Comparison of ENCODE assay signal across 18 cellular contexts in genomic region chr3:14804835-14805780, GRCh38. TPM values are rescaled to one million over a fixed set of nuclear protein-coding genes. Genes with fewer than 3 reads are reported as not detected.
A peak's percentile ranks its signal among the peaks of the same experiment; 100 is the strongest.
DNase-seq lines count a peak whose midpoint lies in the region; ATAC-seq, FAIRE-seq and TF ChIP-seq lines count a peak whose summit lies in the region.
"Had no signal": no experiment of that assay in that cellular context is flagged by ENCODE, and none has a peak within 500 bp of the region (broad histone marks: within the 10 kb centered on the region; RNA-seq: fewer than 3 reads in every experiment).

No MANE protein-coding gene starts in this region.

- peaks cover 44 to 61% of the 10 kb centered on the region in 2 donors for H3K27me3 Mint-ChIP-seq in stimulated activated naive B cell treated with anti-CD40 and anti-IgM and Interleukin-4, amounts not matched to agents 10 μg/mL and 1 μg/mL and 100 μg/mL, for 72 hours

- H3K27ac ChIP-seq in HepG2 (ENCODE audit: extremely low read length, insufficient read depth, low read length) (no peak overlapping the region), right lobe of liver (peak overlapping the region in 1 of 3 donors; percentile 59)

- H3K9me3 ChIP-seq in HepG2 (ENCODE audit: low read length), result no peaks in the 10 kb centered on the region
- H3K9me3 ChIP-seq in right lobe of liver, result no peaks in the 10 kb centered on the region

- peaks cover 3 to 14% of the 10 kb centered on the region in 2 experiments; a peak in 4 of 5 replicates for H3K27me3 ChIP-seq in HepG2 (ENCODE audit: control insufficient read depth in 1 of 2, insufficient read depth in 2 of 2, low read length in 2 of 2)
- H3K27me3 ChIP-seq in right lobe of liver, result no peaks in the 10 kb centered on the region

- no peaks in the 10 kb centered on the region for H3K9me3 Mint-ChIP-seq in stimulated activated naive B cell treated with anti-CD40 and anti-IgM and Interleukin-4, amounts not matched to agents 10 μg/mL and 1 μg/mL and 100 μg/mL, for 72 hours
- H3K9me3 Mint-ChIP-seq: natural killer cell had no signal

- intact Hi-C loops in HepG2 (cut with micrococcal nuclease; ENCODE audit: unreplicated experiment) (no loop called here), right lobe of liver (cut with DNase I) (no loop called here)

- H3K9ac ChIP-seq in HepG2 (ENCODE audit: insufficient read depth, low read depth, low read length), result no peak overlapping the region

- no TSS peak for BruUV-seq in HepG2 (replicated peaks; lab: Mats Ljungman, UMichigan)

- CTCF ChIA-PET in HepG2 (lab: Yijun Ruan, JAX; ENCODE audit: low intra/inter-chr PET ratio, low total read pairs), result no interaction called here

- H3K4me2 ChIP-seq in HepG2 (ENCODE audit: low read depth, low read length), result peak overlapping the region; percentile 89; the same call in 1 of the 2 replicates

- no peak overlapping the region for H3K4me3 Mint-ChIP-seq in stimulated activated naive B cell treated with anti-CD40 and anti-IgM and Interleukin-4, amounts not matched to agents 10 μg/mL and 1 μg/mL and 100 μg/mL, for 72 hours
- H3K4me3 Mint-ChIP-seq: activated CD8-positive, alpha-beta memory T cell treated with anti-CD3 and anti-CD28 coated beads, Interleukin-2, amount 10 ng/mL, durations not matched to agents 7 days and 5 days; natural killer cell had no signal

- POLR2A ChIA-PET in HepG2 (lab: Yijun Ruan, JAX), result no interaction called here

- DNase-seq in HepG2 (ENCODE audit: low spot score) (peak; percentile 40), right lobe of liver (no peak), astrocyte of the hippocampus (ENCODE audit: low read depth, low spot score) (peak; percentile 15), kidney tubule cell (ENCODE audit: low spot score) (peak; percentile 77), urothelium cell line (ENCODE audit: low spot score) (peak; percentile 74)
- no peak for DNase-seq in effector CD4-positive, alpha-beta T cell
- no peak for DNase-seq in stimulated activated naive B cell treated with anti-CD40 and anti-IgM and Interleukin-4, amounts not matched to agents 10 μg/mL and 1 μg/mL and 100 μg/mL, for 72 hours
- DNase-seq: activated CD8-positive, alpha-beta memory T cell treated with anti-CD3 and anti-CD28 coated beads, Interleukin-2, amount 10 ng/mL, durations not matched to agents 7 days and 5 days; activated naive CD4-positive, alpha-beta T cell treated with Interleukin-2 at 50 U/mL for 16 hours; central memory CD4-positive, alpha-beta T cell; GOT3; left colon; natural killer cell; NCI-H1436; NCI-H345; stimulated activated naive CD4-positive, alpha-beta T cell had no signal

- FAIRE-seq in HepG2 (lab: Jason Lieb, UNC) (no peak), urothelium cell line (lab: Jason Lieb, UNC) (peak; percentile 59)

- in situ Hi-C loops in HepG2 (cut with HindIII; ENCODE audit: extremely low pct_ligation_motif_present, low pct_unique_long_range_greater_than_20kb), result no loop called here

- TF ChIP-seq RAD21 in HepG2 (CRISPR knock-in tag; IDR thresholded peaks at IDR 0.05), result no peak

- TF ChIP-seq CTCF in HepG2 (CRISPR knock-in tag; IDR thresholded peaks at IDR 0.05), result no peak
- no peak for TF ChIP-seq CTCF in right lobe of liver (IDR thresholded peaks at IDR 0.05)

- H3K4me1 ChIP-seq in HepG2 (ENCODE audit: insufficient read depth, low read length), result peaks cover 43% of the 10 kb centered on the region
- H3K4me1 ChIP-seq in right lobe of liver, result peaks cover 0 to 32% (median 15%) of the 10 kb centered on the region in 4 donors

- H2AFZ ChIP-seq in HepG2 (ENCODE audit: low read length), result no peak overlapping the region

- H3K4me3 ChIP-seq in HepG2 (replicated peaks in 1 of 3; ENCODE audit: insufficient read depth in 1 of 3, low read depth in 2 of 3, low read length in 3 of 3), result no peak overlapping the region
- H3K4me3 ChIP-seq in right lobe of liver, result no peak overlapping the region

- 49% methylated on average over 7 of the region's 7 CpGs for WGBS in HepG2 (ENCODE audit: low lambda C conversion rate)
- WGBS in right lobe of liver (ENCODE audit: insufficient coverage, low coverage, low lambda C conversion rate, missing lambda C conversion rate), result 41% methylated on average over 4 of the region's 7 CpGs

- no peak for TF ChIP-seq EP300 in HepG2 (IDR thresholded peaks at IDR 0.05; ENCODE audit: low read depth in 2 of 2, low read length in 2 of 2)
- no peak for TF ChIP-seq EP300 in HepG2 (CRISPR knock-in tag; IDR thresholded peaks at IDR 0.05; ENCODE audit: borderline replicate concordance)

- no peaks in the 10 kb centered on the region for H3K79me2 ChIP-seq in HepG2 (ENCODE audit: insufficient read depth, low read length)

- peaks cover 6 to 13% of the 10 kb centered on the region in 2 donors for H3K4me1 Mint-ChIP-seq in stimulated activated naive B cell treated with anti-CD40 and anti-IgM and Interleukin-4, amounts not matched to agents 10 μg/mL and 1 μg/mL and 100 μg/mL, for 72 hours

- ATAC-seq in HepG2, result no peak
- ATAC-seq in right lobe of liver, result no peak
- ATAC-seq in HG03097 (IDR thresholded peaks at IDR 0.05; ENCODE audit: low FRiP score, unreplicated experiment), result no peak
- no peak for ATAC-seq in stimulated activated naive B cell treated with anti-CD40 and anti-IgM and Interleukin-4, amounts not matched to agents 10 μg/mL and 1 μg/mL and 100 μg/mL, for 72 hours (replicated peaks)
- ATAC-seq: activated CD8-positive, alpha-beta memory T cell treated with anti-CD3 and anti-CD28 coated beads, Interleukin-2, amount 10 ng/mL, durations not matched to agents 7 days and 5 days; natural killer cell; SK-N-SH treated with all-trans-retinoic acid at 6 μM for 48 hours had no signal

- H3K36me3 ChIP-seq in HepG2 (replicated peaks in 1 of 2; ENCODE audit: control insufficient read depth in 1 of 2, insufficient read depth in 2 of 2, low read length in 2 of 2), result no peaks in the 10 kb centered on the region
- H3K36me3 ChIP-seq in right lobe of liver, result no peaks in the 10 kb centered on the region

- H4K20me1 ChIP-seq in HepG2 (ENCODE audit: insufficient read depth, low read length), result no peaks in the 10 kb centered on the region

- TF ChIP-seq POLR2A in HepG2 (IDR thresholded peaks at IDR 0.05; ENCODE audit: insufficient read depth in 1 of 2, low read depth in 2 of 2, low read length in 2 of 2) (no peak), right lobe of liver (IDR thresholded peaks at IDR 0.05) (no peak)

- H3K36me3 Mint-ChIP-seq in stimulated activated naive B cell treated with anti-CD40 and anti-IgM and Interleukin-4, amounts not matched to agents 10 μg/mL and 1 μg/mL and 100 μg/mL, for 72 hours, result no peaks in the 10 kb centered on the region
- H3K36me3 Mint-ChIP-seq: activated CD8-positive, alpha-beta memory T cell treated with anti-CD3 and anti-CD28 coated beads, Interleukin-2, amount 10 ng/mL, durations not matched to agents 7 days and 5 days; natural killer cell had no signal

- H3K27ac Mint-ChIP-seq in stimulated activated naive B cell treated with anti-CD40 and anti-IgM and Interleukin-4, amounts not matched to agents 10 μg/mL and 1 μg/mL and 100 μg/mL, for 72 hours, result no peak overlapping the region
- H3K27ac Mint-ChIP-seq: activated CD8-positive, alpha-beta memory T cell treated with anti-CD3 and anti-CD28 coated beads, Interleukin-2, amount 10 ng/mL, durations not matched to agents 7 days and 5 days; natural killer cell had no signal

RNA-seq across cellular contexts. Expression of gene FGD5, which starts 13.7 kb away (rescaled TPM):
- total RNA-seq in HepG2 (2016; rRNA removed; fragmentation: Illumina TruSeq; extraction: Trizol) (not detected in 2 replicates), right lobe of liver (1 to 10 TPM; 3.4 to 8.9 (median 5.9) TPM)
- not detected in 2 replicates for total RNA-seq in HepG2 (2016; cell fraction: cytosol; rRNA removed; fragmentation: Illumina TruSeq; extraction: Trizol; ENCODE audit: low read depth)
- not detected in 2 replicates for total RNA-seq in HepG2 (2016; cell fraction: insoluble cytoplasmic fraction; rRNA removed; fragmentation: Illumina TruSeq; extraction: Trizol)
- not detected in 2 replicates for total RNA-seq in HepG2 (2016; cell fraction: membrane; rRNA removed; fragmentation: Illumina TruSeq; extraction: Trizol)
- total RNA-seq in HepG2 (2016; cell fraction: nucleus; rRNA removed; fragmentation: Illumina TruSeq; extraction: Trizol), result not detected in 2 replicates
- 0.17 TPM in 1 of 2 replicates, not detected in the other for polyA plus RNA-seq in HepG2 (2011; rRNA removed)
- 0.01 and 0.04 TPM in 2 replicates for polyA plus RNA-seq in HepG2 (2011; cell fraction: cytosol; rRNA removed)
- 0.09 and 0.10 TPM in 2 replicates for polyA plus RNA-seq in HepG2 (2011; cell fraction: nucleus; rRNA removed)
- 0.08 and 0.20 TPM in 2 replicates for polyA plus RNA-seq in HepG2 (2012)
- polyA plus RNA-seq in HepG2 (2016; cell fraction: cytosol; fragmentation: Illumina TruSeq; extraction: Trizol; ENCODE audit: low read depth), result not detected in 2 replicates
- polyA plus RNA-seq in HepG2 (2016; cell fraction: insoluble cytoplasmic fraction; fragmentation: Illumina TruSeq; extraction: Trizol; ENCODE audit: low read depth), result not detected in 2 replicates
- not detected in 2 replicates for polyA plus RNA-seq in HepG2 (2016; cell fraction: membrane; fragmentation: Illumina TruSeq; extraction: Trizol; ENCODE audit: low read depth)
- polyA plus RNA-seq in HepG2 (2016; cell fraction: nucleus; fragmentation: Illumina TruSeq; extraction: Trizol; ENCODE audit: insufficient read depth, low read depth), result not detected in 2 replicates
- polyA minus RNA-seq in HepG2 (2011; rRNA and poly(A)+ RNA removed; ENCODE audit: low replicate concordance), result 0.44 TPM in 1 of 2 replicates, not detected in the other
- not detected in 2 replicates for polyA minus RNA-seq in HepG2 (2011; cell fraction: cytosol; rRNA and poly(A)+ RNA removed)
- 0.25 and 0.39 TPM in 2 replicates for polyA minus RNA-seq in HepG2 (2011; cell fraction: nucleus; rRNA and poly(A)+ RNA removed)
- total RNA-seq: activated CD8-positive, alpha-beta memory T cell treated with anti-CD3 and anti-CD28 coated beads, Interleukin-2, amount 10 ng/mL, durations not matched to agents 7 days and 5 days; natural killer cell had no signal

Comparison
In these comparisons a context has a peak if more than half of its experiments do, and no peak if none do; other contexts are left out.
1. DNase-seq: peak in HepG2 (single experiment), astrocyte of the hippocampus (single experiment), kidney tubule cell (single experiment) and urothelium cell line (single experiment); none in right lobe of liver (0 of 3), effector CD4-positive, alpha-beta T cell (single experiment) and stimulated activated naive B cell treated with anti-CD40 and anti-IgM and Interleukin-4, amounts not matched to agents 10 μg/mL and 1 μg/mL and 100 μg/mL, for 72 hours (single experiment).